18 cellular contexts compared by ENCODE assay signal in the genomic region with DNA sequence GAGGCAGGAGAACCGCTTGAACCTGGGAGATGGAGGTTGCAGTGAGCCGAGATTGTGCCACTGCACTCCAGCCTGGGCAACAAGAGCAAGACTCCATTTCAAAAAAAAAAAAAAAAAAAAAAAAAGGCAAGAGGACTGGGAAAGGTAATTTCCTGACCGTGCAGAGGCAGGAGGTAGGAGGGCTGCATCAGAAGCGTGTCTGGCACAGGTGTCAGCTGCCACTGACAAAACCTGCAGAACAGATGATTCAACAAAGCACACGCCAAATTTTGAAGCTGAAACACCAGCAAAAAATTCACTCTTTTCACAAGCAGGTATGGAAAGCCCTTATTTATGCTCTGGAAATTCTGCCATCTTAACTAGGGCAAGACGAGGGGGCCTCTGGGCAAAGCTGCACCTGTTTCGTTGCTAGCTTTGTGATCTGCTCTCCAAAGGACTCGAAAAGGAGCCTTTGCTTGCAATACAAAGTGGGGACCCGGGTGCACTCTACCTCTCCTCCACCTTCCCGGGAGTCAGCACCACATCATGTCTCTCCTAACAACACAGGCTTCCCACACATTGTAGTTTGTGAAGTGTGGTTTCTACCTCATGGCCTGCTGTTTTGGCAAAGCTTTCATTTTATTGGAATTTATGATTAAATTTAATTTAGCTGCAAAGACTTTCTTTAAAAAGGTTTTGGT. TPM values are rescaled to one million over a fixed set of nuclear protein-coding genes. Genes with fewer than 3 reads are reported as not detected.
DNase-seq lines count a peak whose midpoint lies in the region; TF ChIP-seq lines count a peak whose summit lies in the region.
"Had no signal": no experiment of that assay in that cellular context is flagged by ENCODE, and none has a peak within 500 bp of the region (broad histone marks: within the 10 kb centered on the region; RNA-seq: fewer than 3 reads in every experiment).

No MANE protein-coding gene starts in this region.

- TF ChIP-seq POLR2A in spleen (IDR thresholded peaks at IDR 0.05) (no peak), erythroblast (IDR thresholded peaks at IDR 0.05; ENCODE audit: low read length) (no peak)

- H2AFZ ChIP-seq in PC-9 = no peak overlapping the region

- intact Hi-C loops in A673 (cut with micrococcal nuclease; ENCODE audit: unreplicated experiment) = no loop called here
- intact Hi-C loops in PC-9 (cut with micrococcal nuclease; ENCODE audit: unreplicated experiment) = no loop called here
- intact Hi-C loops in spleen (cut with DNase I; ENCODE audit: low total_unique reads) = no loop called here
- intact Hi-C loops in ascending aorta (cut with DNase I) = no loop called here

- BruUV-seq in A673 (replicated peaks; lab: Mats Ljungman, UMichigan) (TSS peak; percentile 6), PC-9 (replicated peaks; lab: Mats Ljungman, UMichigan) (TSS peak; percentile 2)

- DNase-seq in A673 (ENCODE audit: low spot score) = no peak
- DNase-seq in PC-9 = no peak
- DNase-seq in spleen = peak; percentile 12
- DNase-seq in erythroblast (lab: John Stamatoyannopoulos, UW) = no peak
- DNase-seq in ascending aorta (ENCODE audit: low spot score in 2 of 2) = no peak
- no peak for DNase-seq in AG08396 (ENCODE audit: low spot score)
- DNase-seq: CD4-positive, alpha-beta T cell; COR-L47; DMS 273 treated with DMSO at 0.1 percent for 48 hours; MV-4-11; NCI-H1105 treated with DMSO at 0.1 percent for 48 hours; NCI-H2081; NCI-H2171 treated with DMSO at 0.1 percent for 48 hours; NCI-H446; NCI-H526; Right ventricle myocardium superior had no signal

- no peaks in the 10 kb centered on the region for H3K27me3 ChIP-seq in A673 (replicated peaks; ENCODE audit: insufficient read depth, low read depth, low read length, poor library complexity)
- no peaks in the 10 kb centered on the region for H3K27me3 ChIP-seq in PC-9 (ENCODE audit: insufficient read depth, low read depth)
- H3K27me3 ChIP-seq in spleen (replicated peaks in 1 of 7) = no peaks in the 10 kb centered on the region
- no peaks in the 10 kb centered on the region for H3K27me3 ChIP-seq in ascending aorta

- H3K27ac ChIP-seq in A673 (ENCODE audit: low read depth, low read length, poor library complexity, severe bottlenecking) (no peak overlapping the region), PC-9 (no peak overlapping the region), cingulate gyrus (ENCODE audit: low read depth, low read length) (peak overlapping the region; percentile 97), spleen (no peak overlapping the region), ascending aorta (no peak overlapping the region)
- H3K27ac ChIP-seq: A549 had no signal

- WGBS in spleen, 5 donors = 83 to 89% (median 88%) methylated on average over 10 of the region's 10 CpGs

- 0 out of 2 replicates have a peak, but pooled peaks cover 1% of the 10 kb centered on the region for H3K79me2 ChIP-seq in PC-9 (ENCODE audit: low read depth)

- H3K9me3 ChIP-seq in A673 (ENCODE audit: low read depth, low read length, poor library complexity, severe bottlenecking) (no peaks in the 10 kb centered on the region), PC-9 (ENCODE audit: insufficient read depth, low read depth) (no peaks in the 10 kb centered on the region), spleen (no peaks in the 10 kb centered on the region), ascending aorta (no peaks in the 10 kb centered on the region)
- H3K9me3 ChIP-seq: A549 had no signal

- no peak overlapping the region for H3K4me2 ChIP-seq in PC-9
- H3K4me2 ChIP-seq: A549 had no signal

- no peak for TF ChIP-seq CTCF in A673 (conservative IDR thresholded peaks at IDR 0.05; ENCODE audit: low read depth, low read length)
- no peak for TF ChIP-seq CTCF in PC-9 (conservative IDR thresholded peaks at IDR 0.05)
- TF ChIP-seq CTCF in spleen (IDR thresholded peaks at IDR 0.05 in 8 of 11, conservative IDR thresholded peaks at IDR 0.05 in 3 of 11) = no peak
- no peak for TF ChIP-seq CTCF in ascending aorta (IDR thresholded peaks at IDR 0.05)

- no peaks in the 10 kb centered on the region for H3K9me2 ChIP-seq in PC-9 (ENCODE audit: insufficient read depth)

- H4K20me1 ChIP-seq in PC-9 (ENCODE audit: insufficient read depth) = peaks cover 84% of the 10 kb centered on the region

- H3K4me1 ChIP-seq in A673 (ENCODE audit: insufficient read depth, low read length, poor library complexity, severe bottlenecking) (no peaks in the 10 kb centered on the region), PC-9 (replicated peaks; ENCODE audit: insufficient read depth) (no peaks in the 10 kb centered on the region), spleen (peaks cover 0 to 36% (median 20%) of the 10 kb centered on the region in 6 donors), ascending aorta (no peaks in the 10 kb centered on the region)
- H3K4me1 ChIP-seq: A549 had no signal

- CTCF ChIA-PET in A673 (lab: Charles Lee) (no interaction called here), PC-9 (lab: Charles Lee) (no interaction called here)

- H3K36me3 ChIP-seq in A673 (ENCODE audit: insufficient read depth, low read length, poor library complexity, severe bottlenecking) = peaks cover 100% of the 10 kb centered on the region
- H3K36me3 ChIP-seq in PC-9 (ENCODE audit: low read depth) = peaks cover 34% of the 10 kb centered on the region
- peaks cover 0 to 100% (median 98%) of the 10 kb centered on the region in 6 donors for H3K36me3 ChIP-seq in spleen
- peaks cover 97 to 100% of the 10 kb centered on the region in 2 donors for H3K36me3 ChIP-seq in ascending aorta

- POLR2A ChIA-PET in A673 (lab: Charles Lee; ENCODE audit: low non-redundant PET) = no interaction called here
- POLR2A ChIA-PET in PC-9 (lab: Charles Lee; ENCODE audit: unreplicated experiment) = interaction anchor here (0.8 kb wide), 1 partner anchor 33 kb away, joined by 10 read pairs; no protein-coding TSS in a partner anchor

- peaks cover 31% of the 10 kb centered on the region; the same call in 1 of the 2 replicates for H3F3A ChIP-seq in PC-9 (ENCODE audit: insufficient read depth, low read depth)

- no peak overlapping the region for H3K4me3 ChIP-seq in A673 (ENCODE audit: low read depth, low read length, poor library complexity, severe bottlenecking)
- no peak overlapping the region for H3K4me3 ChIP-seq in PC-9
- H3K4me3 ChIP-seq in spleen = no peak overlapping the region
- H3K4me3 ChIP-seq in ascending aorta = no peak overlapping the region
- H3K4me3 ChIP-seq: A549 had no signal

RNA-seq across cellular contexts. Expression of a gene that starts 33.7 kb away (rescaled TPM):
- total RNA-seq in A673 (2021) (288 and 318 TPM in 2 replicates), PC-9 (2021) (291 and 296 TPM in 2 replicates), spleen (100 to 1,000 TPM; 131 to 200 (median 162) TPM), ascending aorta (170 TPM)
- 10 to 100 TPM; 21.7 to 44.2 (median 26.2) TPM for polyA plus RNA-seq in spleen
